16 cellular contexts compared by ENCODE assay signal in the genomic region with DNA sequence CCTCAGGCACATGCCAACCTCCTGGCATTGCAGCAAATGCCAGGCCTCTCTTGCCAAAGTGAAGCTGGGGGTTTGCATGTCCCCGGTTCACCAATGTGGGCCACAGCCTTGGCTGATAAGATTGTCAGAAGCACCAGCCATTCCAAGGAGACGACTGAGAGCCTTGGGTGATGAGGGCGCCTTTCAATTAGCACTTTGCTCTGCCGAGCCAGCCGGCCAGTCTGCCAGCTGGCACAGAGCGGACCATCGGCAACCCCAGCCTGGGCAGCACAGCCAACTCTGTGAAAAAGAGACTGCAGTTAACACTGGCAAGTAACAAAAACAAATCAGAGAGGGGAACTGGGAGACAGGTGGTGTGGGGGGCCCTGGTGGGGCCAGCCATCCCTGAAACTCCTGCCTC.
DNase-seq lines count a peak whose midpoint lies in the region; ATAC-seq and TF ChIP-seq lines count a peak whose summit lies in the region.
"Had no signal": no experiment of that assay in that cellular context is flagged by ENCODE, and none has a peak within 500 bp of the region (broad histone marks: within the 10 kb centered on the region; RNA-seq: fewer than 3 reads in every experiment).

No MANE protein-coding gene starts in this region.

- BruUV-seq in MCF 10A (replicated peaks; lab: Mats Ljungman, UMichigan): no TSS peak

- no peaks in the 10 kb centered on the region for H3K27me3 Mint-ChIP-seq in MCF 10A (ENCODE audit: insufficient read depth, unreplicated experiment)
- H3K27me3 Mint-ChIP-seq in progenitor cell of endocrine pancreas: peaks cover 34% of the 10 kb centered on the region
- H3K27me3 Mint-ChIP-seq in CD8-positive, alpha-beta memory T cell: peaks cover 3 to 7% of the 10 kb centered on the region in 2 donors

- DNase-seq in breast epithelium (ENCODE audit: low spot score in 2 of 2): no peak
- no peak for DNase-seq in MCF 10A (ENCODE audit: unreplicated experiment)
- DNase-seq in left ventricle myocardium superior: peak; percentile 66
- DNase-seq in progenitor cell of endocrine pancreas (ENCODE audit: low spot score, unreplicated experiment): no peak
- no peak for DNase-seq in CD8-positive, alpha-beta memory T cell
- DNase-seq: 8988T, foreskin fibroblast, GM23248, NCI-H2081 treated with DMSO at 0.1 percent for 48 hours, NCI-H69, PC-3 had no signal

- H3K4me1 Mint-ChIP-seq in MCF 10A (ENCODE audit: insufficient read depth, unreplicated experiment) (peaks cover 10% of the 10 kb centered on the region), progenitor cell of endocrine pancreas (ENCODE audit: low read depth) (peaks cover 11% of the 10 kb centered on the region)
- H3K4me1 Mint-ChIP-seq in CD8-positive, alpha-beta memory T cell: no peaks in the 10 kb centered on the region

- H3K4me1 ChIP-seq in breast epithelium: no peaks in the 10 kb centered on the region
- H3K4me1 ChIP-seq in CD8-positive, alpha-beta memory T cell (ENCODE audit: insufficient read depth, low read length): no peaks in the 10 kb centered on the region
- H3K4me1 ChIP-seq: BLaER1 had no signal

- H3K36me3 ChIP-seq in breast epithelium: no peaks in the 10 kb centered on the region
- no peaks in the 10 kb centered on the region for H3K36me3 ChIP-seq in CD8-positive, alpha-beta memory T cell (ENCODE audit: insufficient read depth, low read length)
- H3K36me3 ChIP-seq: BLaER1 had no signal

- POLR2A ChIA-PET in MCF 10A (lab: Yijun Ruan, JAX): no interaction called here
- POLR2A ChIA-PET in CD8-positive, alpha-beta memory T cell (lab: Charles Lee): no interaction called here

- intact Hi-C loops in breast epithelium (cut with DNase I; ENCODE audit: low total_unique reads): no loop called here
- intact Hi-C loops in MCF 10A (cut with micrococcal nuclease): no loop called here
- intact Hi-C loops in left ventricle myocardium superior (cut with micrococcal nuclease): no loop called here

- no peaks in the 10 kb centered on the region for H3K36me3 Mint-ChIP-seq in MCF 10A (ENCODE audit: insufficient read depth, unreplicated experiment)
- H3K36me3 Mint-ChIP-seq in progenitor cell of endocrine pancreas (ENCODE audit: insufficient read depth): no peaks in the 10 kb centered on the region
- no peaks in the 10 kb centered on the region for H3K36me3 Mint-ChIP-seq in CD8-positive, alpha-beta memory T cell

- ATAC-seq in left ventricle myocardium superior (peak; percentile 79), GM19023 (IDR thresholded peaks at IDR 0.05; ENCODE audit: unreplicated experiment) (no peak), GM21367 (IDR thresholded peaks at IDR 0.05; ENCODE audit: unreplicated experiment) (no peak), HG03378 (IDR thresholded peaks at IDR 0.05; ENCODE audit: unreplicated experiment) (no peak)
- ATAC-seq: PC-3 had no signal

- H3K4me3 Mint-ChIP-seq in MCF 10A (ENCODE audit: unreplicated experiment): no peak overlapping the region
- H3K4me3 Mint-ChIP-seq in progenitor cell of endocrine pancreas (ENCODE audit: low read depth): no peak overlapping the region
- H3K4me3 Mint-ChIP-seq in CD8-positive, alpha-beta memory T cell: no peak overlapping the region
- H3K4me3 Mint-ChIP-seq: T-helper 2 cell treated with Interferon-gamma antibody and Interleukin-4, amounts not matched to agents 5 μg/mL and 100 μg/mL, for 36 hours had no signal

- H3K27ac Mint-ChIP-seq in MCF 10A (ENCODE audit: low read depth, unreplicated experiment): no peak overlapping the region
- H3K27ac Mint-ChIP-seq in progenitor cell of endocrine pancreas: peak overlapping the region; percentile 11
- no peak overlapping the region for H3K27ac Mint-ChIP-seq in CD8-positive, alpha-beta memory T cell
- H3K27ac Mint-ChIP-seq: T-helper 2 cell treated with Interferon-gamma antibody and Interleukin-4, amounts not matched to agents 5 μg/mL and 100 μg/mL, for 36 hours had no signal

- no peak for TF ChIP-seq POLR2A in breast epithelium (IDR thresholded peaks at IDR 0.05)

- peak overlapping the region in 1 of 2 donors; percentile 7 for H3K27ac ChIP-seq in breast epithelium
- H3K27ac ChIP-seq in CD8-positive, alpha-beta memory T cell (ENCODE audit: low read depth, low read length): no peak overlapping the region
- H3K27ac ChIP-seq: BLaER1, GM23248 had no signal

- H3K9me3 Mint-ChIP-seq in MCF 10A (ENCODE audit: unreplicated experiment) (no peaks in the 10 kb centered on the region), progenitor cell of endocrine pancreas (ENCODE audit: low read depth) (no peaks in the 10 kb centered on the region)
- H3K9me3 Mint-ChIP-seq in CD8-positive, alpha-beta memory T cell: no peaks in the 10 kb centered on the region
- H3K9me3 Mint-ChIP-seq: T-helper 2 cell treated with Interferon-gamma antibody and Interleukin-4, amounts not matched to agents 5 μg/mL and 100 μg/mL, for 36 hours had no signal

- CTCF ChIA-PET in MCF 10A (lab: Yijun Ruan, JAX): no interaction called here
- CTCF ChIA-PET in CD8-positive, alpha-beta memory T cell (lab: Charles Lee): no interaction called here

- TF ChIP-seq CTCF in breast epithelium (IDR thresholded peaks at IDR 0.05): no peak
- no peak for TF ChIP-seq CTCF in MCF 10A (IDR thresholded peaks at IDR 0.05; ENCODE audit: unreplicated experiment)
- TF ChIP-seq CTCF in progenitor cell of endocrine pancreas (IDR thresholded peaks at IDR 0.05; ENCODE audit: unreplicated experiment): no peak

- H3K9me3 ChIP-seq in breast epithelium: no peaks in the 10 kb centered on the region
- no peaks in the 10 kb centered on the region for H3K9me3 ChIP-seq in CD8-positive, alpha-beta memory T cell (ENCODE audit: low read length)
- H3K9me3 ChIP-seq: BLaER1 had no signal

- H3K27me3 ChIP-seq in breast epithelium: no peaks in the 10 kb centered on the region
- no peaks in the 10 kb centered on the region for H3K27me3 ChIP-seq in CD8-positive, alpha-beta memory T cell (ENCODE audit: insufficient read depth, low read length, poor library complexity, severe bottlenecking)
- H3K27me3 ChIP-seq: BLaER1 had no signal

- peak overlapping the region in 2 of 3 donors; percentile 33 to 44 for H3K4me3 ChIP-seq in breast epithelium
- no peak overlapping the region for H3K4me3 ChIP-seq in CD8-positive, alpha-beta memory T cell (ENCODE audit: low read length)
- H3K4me3 ChIP-seq: BLaER1, GM23248 had no signal
